2 cellular contexts compared by ENCODE assay signal in genomic region chr20:51166489-51166888, GRCh38.
TF ChIP-seq lines count a peak whose summit lies in the region.

No MANE protein-coding gene starts in this region.

TF ChIP-seq in HepG2, 621 proteins besides CTCF, POLR2A, EP300 and RAD21:
- TF ChIP-seq CEBPB (IDR thresholded peaks at IDR 0.05; ENCODE audit: borderline replicate concordance, low read depth, low read length) (peak; percentile 85), SRSF9 (IDR thresholded peaks at IDR 0.05; ENCODE audit: borderline replicate concordance, insufficient read depth, low read depth, low read length, poor library complexity, severe bottlenecking) (no peak)

TF ChIP-seq in K562, 482 proteins besides CTCF, POLR2A, EP300 and RAD21:
- TF ChIP-seq KAT2B (IDR thresholded peaks at IDR 0.05; ENCODE audit: low read depth, low read length), result no peak
- TF ChIP-seq ZNF512 (tag; IDR thresholded peaks at IDR 0.05), result no peak
- TF ChIP-seq THRAP3 (IDR thresholded peaks at IDR 0.05; ENCODE audit: borderline replicate concordance), result no peak
- no peak for TF ChIP-seq STAT6 (CRISPR knock-in tag; IDR thresholded peaks at IDR 0.05)
- TF ChIP-seq ZBTB33 (CRISPR knock-in tag; IDR thresholded peaks at IDR 0.05), result no peak
- TF ChIP-seq ATF6 (CRISPR knock-in tag; IDR thresholded peaks at IDR 0.05), result no peak
- no peak for TF ChIP-seq C11orf30 (IDR thresholded peaks at IDR 0.05; ENCODE audit: low read depth)
- TF ChIP-seq AFF4 (CRISPR knock-in tag; IDR thresholded peaks at IDR 0.05), result no peak
- TF ChIP-seq ZNF75A (CRISPR knock-in tag; IDR thresholded peaks at IDR 0.05), result no peak
- TF ChIP-seq GTF2B (IDR thresholded peaks at IDR 0.05; ENCODE audit: extremely low read depth, insufficient read length), result no peak
- TF ChIP-seq RBM25 (IDR thresholded peaks at IDR 0.05; ENCODE audit: low read depth, low read length, severe bottlenecking), result peak; percentile 18
- no peak for TF ChIP-seq NR4A1 (CRISPR knock-in tag; IDR thresholded peaks at IDR 0.05)
- no peak for TF ChIP-seq NR4A1 (tag; IDR thresholded peaks at IDR 0.05)
- peak; percentile 82 for TF ChIP-seq ZNF146 (CRISPR knock-in tag; IDR thresholded peaks at IDR 0.05; ENCODE audit: unreplicated experiment)
- TF ChIP-seq CBFB (CRISPR knock-in tag; IDR thresholded peaks at IDR 0.05), result no peak
- TF ChIP-seq CEBPB (tag; IDR thresholded peaks at IDR 0.05), result peak; percentile 87
- TF ChIP-seq GATAD2A (IDR thresholded peaks at IDR 0.05), result no peak
- no peak for TF ChIP-seq CEBPG (CRISPR knock-in tag; IDR thresholded peaks at IDR 0.05)
- peak; percentile 60 to 92 for TF ChIP-seq CEBPG (tag; conservative IDR thresholded peaks at IDR 0.05 in 1 of 2, IDR thresholded peaks at IDR 0.05 in 1 of 2)
- TF ChIP-seq ZNF77 (CRISPR knock-in tag; IDR thresholded peaks at IDR 0.05), result no peak
- TF ChIP-seq NEUROD1 (IDR thresholded peaks at IDR 0.05; ENCODE audit: borderline replicate concordance, low read depth, low read length, partially characterized antibody), result no peak
- no peak for TF ChIP-seq ZHX1 (conservative IDR thresholded peaks at IDR 0.05; ENCODE audit: low read length)
